In the genomic region with DNA sequence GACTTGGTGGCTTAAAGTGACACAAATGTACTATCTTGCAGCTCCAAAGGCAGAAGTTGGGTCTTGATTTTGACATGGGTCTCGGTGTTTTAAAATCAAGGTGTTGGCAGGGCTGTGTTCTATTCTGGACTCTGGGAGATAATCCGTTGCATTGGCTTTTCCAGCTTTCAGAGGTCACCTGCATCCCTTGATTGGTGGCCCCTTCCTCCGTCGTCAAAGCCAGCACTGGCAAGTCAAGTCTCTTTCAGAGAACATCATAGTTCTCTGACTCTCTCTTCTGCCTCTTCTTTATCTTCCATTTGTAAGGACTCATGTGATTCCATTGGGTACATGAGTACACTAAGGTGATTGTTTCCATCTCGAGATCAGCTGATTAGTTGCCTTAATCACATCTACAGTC, we compare ENCODE assay signal across 19 cellular contexts.
DNase-seq lines count a peak whose midpoint lies in the region; ATAC-seq and TF ChIP-seq lines count a peak whose summit lies in the region.
"Had no signal": no experiment of that assay in that cellular context is flagged by ENCODE, and none has a peak within 500 bp of the region (broad histone marks: within the 10 kb centered on the region; RNA-seq: fewer than 3 reads in every experiment).

No MANE protein-coding gene starts in this region.

- 93 to 94% methylated on average over 5 of the region's 5 CpGs for WGBS in lower leg skin, 2 donors

- intact Hi-C loops in lower leg skin (cut with DNase I; ENCODE audit: low total_unique reads) = no loop called here

- H3K27me3 Mint-ChIP-seq in WTC11 (ENCODE audit: low read depth) (peaks cover 3% of the 10 kb centered on the region), neural crest cell (ENCODE audit: low read depth) (peaks cover 29% of the 10 kb centered on the region), type B pancreatic cell (peaks cover 17% of the 10 kb centered on the region)

- H3K27ac Mint-ChIP-seq in WTC11 (peak overlapping the region; percentile 45; the same call in 1 of the 2 replicates), neural crest cell (ENCODE audit: unreplicated experiment) (peak overlapping the region; percentile 60), type B pancreatic cell (no peak overlapping the region)
- H3K27ac Mint-ChIP-seq: B cell; CD4-positive, CD25-positive, alpha-beta regulatory T cell; CD8-positive, alpha-beta T cell had no signal

- H3K9me3 Mint-ChIP-seq in WTC11 (peaks cover 5% of the 10 kb centered on the region), neural crest cell (no peaks in the 10 kb centered on the region), type B pancreatic cell (no peaks in the 10 kb centered on the region)
- H3K9me3 Mint-ChIP-seq: CD8-positive, alpha-beta T cell had no signal

- H3K9me3 ChIP-seq in Karpas-422 (ENCODE audit: low read length) = no peaks in the 10 kb centered on the region
- H3K9me3 ChIP-seq: BLaER1, Caco-2, HAP-1 had no signal

- CTCF ChIA-PET in WTC11 (lab: Charles Lee) = interaction anchor here (1.0 to 1.3 kb wide), 2 partner anchors 113 to 251 kb away, joined by 3 to 5 read pairs; no protein-coding TSS in a partner anchor

- no peak for DNase-seq in Karpas-422
- no peak for DNase-seq in WTC11 (ENCODE audit: low spot score)
- no peak for DNase-seq in neural crest cell (ENCODE audit: low read depth, low spot score)
- no peak for DNase-seq in lower leg skin (ENCODE audit: low spot score in 2 of 2)
- no peak for DNase-seq in type B pancreatic cell (ENCODE audit: extremely low spot score, unreplicated experiment)
- DNase-seq in GOT3 (lab: John Stamatoyannopoulos, UW) = no peak
- DNase-seq: Caco-2; CD4-positive, CD25-positive, alpha-beta regulatory T cell; CD8-positive, alpha-beta T cell; DMS153; DND-41; EL; GDM1; GM23248 had no signal

- H3K9ac ChIP-seq in Karpas-422 (ENCODE audit: low read length) = no peak overlapping the region
- H3K9ac ChIP-seq: BLaER1, GM23248 had no signal

- no peak for TF ChIP-seq POLR2A in lower leg skin (IDR thresholded peaks at IDR 0.05)

- H3K4me3 ChIP-seq in Karpas-422 (ENCODE audit: low read length) (no peak overlapping the region), lower leg skin (ENCODE audit: low read depth, poor library complexity, severe bottlenecking) (no peak overlapping the region)
- H3K4me3 ChIP-seq: BLaER1, GM12878, GM23248, HAP-1 had no signal

- no peak for TF ChIP-seq CTCF in WTC11 (IDR thresholded peaks at IDR 0.05)
- TF ChIP-seq CTCF in neural crest cell (conservative IDR thresholded peaks at IDR 0.05) = no peak
- TF ChIP-seq CTCF in lower leg skin (IDR thresholded peaks at IDR 0.05) = no peak
- TF ChIP-seq CTCF in type B pancreatic cell (conservative IDR thresholded peaks at IDR 0.05) = no peak

- no peaks in the 10 kb centered on the region for H3K36me3 Mint-ChIP-seq in WTC11
- no peaks in the 10 kb centered on the region for H3K36me3 Mint-ChIP-seq in neural crest cell (ENCODE audit: low read depth)
- no peaks in the 10 kb centered on the region for H3K36me3 Mint-ChIP-seq in type B pancreatic cell
- H3K36me3 Mint-ChIP-seq: CD4-positive, CD25-positive, alpha-beta regulatory T cell; CD8-positive, alpha-beta T cell had no signal

- no peak overlapping the region for H3K27ac ChIP-seq in Karpas-422 (ENCODE audit: low read length)
- H3K27ac ChIP-seq: BLaER1, C4-2B, GM23248 had no signal

- no peaks in the 10 kb centered on the region; the same call in 1 of the 2 replicates for H3K27me3 ChIP-seq in Karpas-422 (ENCODE audit: low read length)
- H3K27me3 ChIP-seq: BLaER1 had no signal

- H3K9me2 ChIP-seq in Karpas-422 (replicated peaks; ENCODE audit: insufficient read depth, low read length) = no peaks in the 10 kb centered on the region

- H4K20me1 ChIP-seq in Karpas-422 (ENCODE audit: insufficient read depth, low read depth, low read length) = no peaks in the 10 kb centered on the region
- H4K20me1 ChIP-seq: BLaER1 had no signal

- POLR2A ChIA-PET in WTC11 (lab: Charles Lee) = no interaction called here

- H3K4me2 ChIP-seq in Karpas-422 (ENCODE audit: low read depth, low read length, poor library complexity, severe bottlenecking) = peak overlapping the region; percentile 71
- H3K4me2 ChIP-seq: BLaER1 had no signal

- H3K4me1 Mint-ChIP-seq in WTC11 (peaks cover 45% of the 10 kb centered on the region), neural crest cell (peaks cover 49% of the 10 kb centered on the region), type B pancreatic cell (ENCODE audit: unreplicated experiment) (peaks cover 33% of the 10 kb centered on the region)

- no peak overlapping the region for H3K4me3 Mint-ChIP-seq in WTC11
- no peak overlapping the region for H3K4me3 Mint-ChIP-seq in neural crest cell
- no peak overlapping the region for H3K4me3 Mint-ChIP-seq in type B pancreatic cell
- H3K4me3 Mint-ChIP-seq: B cell; CD4-positive, CD25-positive, alpha-beta regulatory T cell; CD8-positive, alpha-beta T cell had no signal

- H3K36me3 ChIP-seq in Karpas-422 (ENCODE audit: insufficient read depth, low read length) = no peaks in the 10 kb centered on the region
- H3K36me3 ChIP-seq: BLaER1, HAP-1 had no signal

- no peak for ATAC-seq in WTC11
- ATAC-seq: CD8-positive, alpha-beta T cell; GM12878 had no signal

- H3K4me1 ChIP-seq in Karpas-422 (ENCODE audit: low read length) = peaks cover 40% of the 10 kb centered on the region
- H3K4me1 ChIP-seq: Caco-2 had no signal

- H3K79me2 ChIP-seq in Karpas-422 (ENCODE audit: low read length) = no peaks in the 10 kb centered on the region

- no peak overlapping the region for H2AFZ ChIP-seq in Karpas-422 (ENCODE audit: low read length)
- H2AFZ ChIP-seq: GM23248 had no signal

TF ChIP-seq in WTC11, 78 proteins besides CTCF, POLR2A, EP300 and RAD21:
- TF ChIP-seq, protein P1, sequence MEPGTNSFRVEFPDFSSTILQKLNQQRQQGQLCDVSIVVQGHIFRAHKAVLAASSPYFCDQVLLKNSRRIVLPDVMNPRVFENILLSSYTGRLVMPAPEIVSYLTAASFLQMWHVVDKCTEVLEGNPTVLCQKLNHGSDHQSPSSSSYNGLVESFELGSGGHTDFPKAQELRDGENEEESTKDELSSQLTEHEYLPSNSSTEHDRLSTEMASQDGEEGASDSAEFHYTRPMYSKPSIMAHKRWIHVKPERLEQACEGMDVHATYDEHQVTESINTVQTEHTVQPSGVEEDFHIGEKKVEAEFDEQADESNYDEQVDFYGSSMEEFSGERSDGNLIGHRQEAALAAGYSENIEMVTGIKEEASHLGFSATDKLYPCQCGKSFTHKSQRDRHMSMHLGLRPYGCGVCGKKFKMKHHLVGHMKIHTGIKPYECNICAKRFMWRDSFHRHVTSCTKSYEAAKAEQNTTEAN (CRISPR knock-in tag; IDR thresholded peaks at IDR 0.05) = no peak
- TF ChIP-seq, protein P2, sequence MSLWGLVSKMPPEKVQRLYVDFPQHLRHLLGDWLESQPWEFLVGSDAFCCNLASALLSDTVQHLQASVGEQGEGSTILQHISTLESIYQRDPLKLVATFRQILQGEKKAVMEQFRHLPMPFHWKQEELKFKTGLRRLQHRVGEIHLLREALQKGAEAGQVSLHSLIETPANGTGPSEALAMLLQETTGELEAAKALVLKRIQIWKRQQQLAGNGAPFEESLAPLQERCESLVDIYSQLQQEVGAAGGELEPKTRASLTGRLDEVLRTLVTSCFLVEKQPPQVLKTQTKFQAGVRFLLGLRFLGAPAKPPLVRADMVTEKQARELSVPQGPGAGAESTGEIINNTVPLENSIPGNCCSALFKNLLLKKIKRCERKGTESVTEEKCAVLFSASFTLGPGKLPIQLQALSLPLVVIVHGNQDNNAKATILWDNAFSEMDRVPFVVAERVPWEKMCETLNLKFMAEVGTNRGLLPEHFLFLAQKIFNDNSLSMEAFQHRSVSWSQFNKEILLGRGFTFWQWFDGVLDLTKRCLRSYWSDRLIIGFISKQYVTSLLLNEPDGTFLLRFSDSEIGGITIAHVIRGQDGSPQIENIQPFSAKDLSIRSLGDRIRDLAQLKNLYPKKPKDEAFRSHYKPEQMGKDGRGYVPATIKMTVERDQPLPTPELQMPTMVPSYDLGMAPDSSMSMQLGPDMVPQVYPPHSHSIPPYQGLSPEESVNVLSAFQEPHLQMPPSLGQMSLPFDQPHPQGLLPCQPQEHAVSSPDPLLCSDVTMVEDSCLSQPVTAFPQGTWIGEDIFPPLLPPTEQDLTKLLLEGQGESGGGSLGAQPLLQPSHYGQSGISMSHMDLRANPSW (CRISPR knock-in tag; conservative IDR thresholded peaks at IDR 0.05; ENCODE audit: low read depth) = no peak
- TF ChIP-seq ZNF263 (CRISPR knock-in tag; IDR thresholded peaks at IDR 0.05; ENCODE audit: low read depth) = no peak
- TF ChIP-seq, protein P3, sequence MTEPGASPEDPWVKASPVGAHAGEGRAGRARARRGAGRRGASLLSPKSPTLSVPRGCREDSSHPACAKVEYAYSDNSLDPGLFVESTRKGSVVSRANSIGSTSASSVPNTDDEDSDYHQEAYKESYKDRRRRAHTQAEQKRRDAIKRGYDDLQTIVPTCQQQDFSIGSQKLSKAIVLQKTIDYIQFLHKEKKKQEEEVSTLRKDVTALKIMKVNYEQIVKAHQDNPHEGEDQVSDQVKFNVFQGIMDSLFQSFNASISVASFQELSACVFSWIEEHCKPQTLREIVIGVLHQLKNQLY (CRISPR knock-in tag; IDR thresholded peaks at IDR 0.05) = no peak
- TF ChIP-seq NR2C2 (CRISPR knock-in tag; IDR thresholded peaks at IDR 0.05) = no peak
- TF ChIP-seq, protein P4, sequence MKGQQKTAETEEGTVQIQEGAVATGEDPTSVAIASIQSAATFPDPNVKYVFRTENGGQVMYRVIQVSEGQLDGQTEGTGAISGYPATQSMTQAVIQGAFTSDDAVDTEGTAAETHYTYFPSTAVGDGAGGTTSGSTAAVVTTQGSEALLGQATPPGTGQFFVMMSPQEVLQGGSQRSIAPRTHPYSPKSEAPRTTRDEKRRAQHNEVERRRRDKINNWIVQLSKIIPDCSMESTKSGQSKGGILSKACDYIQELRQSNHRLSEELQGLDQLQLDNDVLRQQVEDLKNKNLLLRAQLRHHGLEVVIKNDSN (CRISPR knock-in tag; IDR thresholded peaks at IDR 0.05) = no peak
- no peak for TF ChIP-seq PRRX2 (CRISPR knock-in tag; IDR thresholded peaks at IDR 0.05)
- TF ChIP-seq, protein P5, sequence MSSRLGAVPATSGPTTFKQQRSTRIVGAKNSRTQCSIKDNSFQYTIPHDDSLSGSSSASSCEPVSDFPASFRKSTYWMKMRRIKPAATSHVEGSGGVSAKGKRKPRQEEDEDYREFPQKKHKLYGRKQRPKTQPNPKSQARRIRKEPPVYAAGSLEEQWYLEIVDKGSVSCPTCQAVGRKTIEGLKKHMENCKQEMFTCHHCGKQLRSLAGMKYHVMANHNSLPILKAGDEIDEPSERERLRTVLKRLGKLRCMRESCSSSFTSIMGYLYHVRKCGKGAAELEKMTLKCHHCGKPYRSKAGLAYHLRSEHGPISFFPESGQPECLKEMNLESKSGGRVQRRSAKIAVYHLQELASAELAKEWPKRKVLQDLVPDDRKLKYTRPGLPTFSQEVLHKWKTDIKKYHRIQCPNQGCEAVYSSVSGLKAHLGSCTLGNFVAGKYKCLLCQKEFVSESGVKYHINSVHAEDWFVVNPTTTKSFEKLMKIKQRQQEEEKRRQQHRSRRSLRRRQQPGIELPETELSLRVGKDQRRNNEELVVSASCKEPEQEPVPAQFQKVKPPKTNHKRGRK (CRISPR knock-in tag; IDR thresholded peaks at IDR 0.05; ENCODE audit: borderline replicate concordance) = no peak
- TF ChIP-seq MXD4 (CRISPR knock-in tag; IDR thresholded peaks at IDR 0.05; ENCODE audit: borderline replicate concordance) = no peak
- no peak for TF ChIP-seq CREM (CRISPR knock-in tag; IDR thresholded peaks at IDR 0.05)
